In genomic region chr1:199931666-199932377, GRCh38 we compare ENCODE assay signal across 7 cellular contexts.
DNase-seq lines count a peak whose midpoint lies in the region; TF ChIP-seq lines count a peak whose summit lies in the region.

No MANE protein-coding gene starts in this region.

- H3K4me1 ChIP-seq in Karpas-422 (ENCODE audit: low read length) (no peaks in the 10 kb centered on the region), mesenchymal stem cell (ENCODE audit: control insufficient read depth, insufficient read depth, low read depth, low read length) (no peaks in the 10 kb centered on the region), colonic mucosa (no peaks in the 10 kb centered on the region)

- H3K14ac ChIP-seq in mesenchymal stem cell (ENCODE audit: low read length in 2 of 2), result peak overlapping the region in 1 of 2 experiments; percentile 60

- 85% methylated on average over 6 of the region's 7 CpGs for WGBS in mesenchymal stem cell

- H4K91ac ChIP-seq in mesenchymal stem cell (ENCODE audit: low read length), result no peak overlapping the region

- no peaks in the 10 kb centered on the region for H3K36me3 Mint-ChIP-seq in activated CD4-positive, alpha-beta T cell treated with anti-CD3 and anti-CD28 coated beads, Interleukin-2, amount 10 ng/mL, durations not matched to agents 24 days and 14 days (ENCODE audit: low read depth)

- H4K20me1 ChIP-seq in Karpas-422 (ENCODE audit: insufficient read depth, low read depth, low read length), result no peaks in the 10 kb centered on the region

- TF ChIP-seq CTCF in colonic mucosa (IDR thresholded peaks at IDR 0.05), result no peak

- H3K27me3 ChIP-seq in Karpas-422 (ENCODE audit: low read length) (no peaks in the 10 kb centered on the region), mesenchymal stem cell (ENCODE audit: control insufficient read depth in 1 of 2, insufficient read depth in 1 of 2, low read length in 2 of 2) (no peaks in the 10 kb centered on the region), colonic mucosa (no peaks in the 10 kb centered on the region)

- H3K9me3 ChIP-seq in Karpas-422 (ENCODE audit: low read length) (no peaks in the 10 kb centered on the region), mesenchymal stem cell (ENCODE audit: control insufficient read depth, low read length) (no peaks in the 10 kb centered on the region), colonic mucosa (no peaks in the 10 kb centered on the region)

- peaks cover 35% of the 10 kb centered on the region for H3K27me3 Mint-ChIP-seq in activated CD4-positive, alpha-beta T cell treated with anti-CD3 and anti-CD28 coated beads, Interleukin-2, amount 10 ng/mL, durations not matched to agents 24 days and 14 days

- H2BK5ac ChIP-seq in mesenchymal stem cell (ENCODE audit: low read depth, low read length, poor library complexity, severe bottlenecking), result no peak overlapping the region

- H3K27ac Mint-ChIP-seq in activated CD4-positive, alpha-beta T cell treated with anti-CD3 and anti-CD28 coated beads, Interleukin-2, amount 10 ng/mL, durations not matched to agents 24 days and 14 days, result no peak overlapping the region

- H3K4me2 ChIP-seq in Karpas-422 (ENCODE audit: low read depth, low read length, poor library complexity, severe bottlenecking) (peak overlapping the region; percentile 51), mesenchymal stem cell (ENCODE audit: low read length, poor library complexity, severe bottlenecking) (no peak overlapping the region)

- peak overlapping the region; percentile 71; the same call in 1 of the 2 replicates for H2AFZ ChIP-seq in Karpas-422 (ENCODE audit: low read length)
- no peak overlapping the region for H2AFZ ChIP-seq in mesenchymal stem cell (ENCODE audit: low read depth, low read length)

- H2BK15ac ChIP-seq in mesenchymal stem cell (ENCODE audit: low read depth, poor library complexity, severe bottlenecking), result no peak overlapping the region

- no peak overlapping the region for H2AK5ac ChIP-seq in mesenchymal stem cell (ENCODE audit: low read length, severe bottlenecking)

- no peaks in the 10 kb centered on the region for H3K9me2 ChIP-seq in Karpas-422 (replicated peaks; ENCODE audit: insufficient read depth, low read length)

- H3K18ac ChIP-seq in mesenchymal stem cell (ENCODE audit: low read depth in 1 of 2, low read length in 2 of 2), result no peak overlapping the region

- no peaks in the 10 kb centered on the region for H3K79me2 ChIP-seq in Karpas-422 (ENCODE audit: low read length)

- H3K4ac ChIP-seq in mesenchymal stem cell (ENCODE audit: low read depth in 1 of 2, low read length in 2 of 2), result no peak overlapping the region

- H3K79me1 ChIP-seq in mesenchymal stem cell (replicated peaks; ENCODE audit: low read length, poor library complexity, severe bottlenecking), result no peaks in the 10 kb centered on the region

- H2BK12ac ChIP-seq in mesenchymal stem cell (ENCODE audit: low read length in 2 of 2), result no peak overlapping the region

- H3K36me3 ChIP-seq in Karpas-422 (ENCODE audit: insufficient read depth, low read length) (no peaks in the 10 kb centered on the region), mesenchymal stem cell (ENCODE audit: control insufficient read depth in 1 of 2, insufficient read depth in 2 of 2, low read depth in 1 of 2, low read length in 2 of 2) (no peaks in the 10 kb centered on the region), colonic mucosa (no peaks in the 10 kb centered on the region)

- H3K9ac ChIP-seq in Karpas-422 (ENCODE audit: low read length) (no peak overlapping the region), mesenchymal stem cell (ENCODE audit: low read length) (no peak overlapping the region), colonic mucosa (ENCODE audit: low read depth in 2 of 2, low read length in 2 of 2) (no peak overlapping the region)

- no peak overlapping the region for H3K27ac ChIP-seq in Karpas-422 (ENCODE audit: low read length)
- H3K27ac ChIP-seq in mesenchymal stem cell (ENCODE audit: low read length, poor library complexity, severe bottlenecking), result no peak overlapping the region
- H3K27ac ChIP-seq in colonic mucosa, result no peak overlapping the region

- H4K8ac ChIP-seq in mesenchymal stem cell (ENCODE audit: low read length), result no peak overlapping the region

- no peak overlapping the region for H3K23ac ChIP-seq in mesenchymal stem cell (ENCODE audit: low read length in 2 of 2)

- intact Hi-C loops in activated CD4-positive, alpha-beta T cell treated with anti-CD3 and anti-CD28 coated beads, Interleukin-2, amount 10 ng/mL, durations not matched to agents 24 days and 14 days (cut with micrococcal nuclease), result no loop called here
- intact Hi-C loops in colonic mucosa (cut with DNase I), result no loop called here

- DNase-seq in DMS53 treated with DMSO at 0.1 percent for 48 hours (lab: John Stamatoyannopoulos, UW; ENCODE audit: unreplicated experiment) (peak; percentile 64), Karpas-422 (peak; percentile 46), mesenchymal stem cell (peak; percentile 45), ecto neural progenitor cell (ENCODE audit: low spot score) (no peak), HuH-7 (ENCODE audit: low spot score) (no peak), colonic mucosa (no peak)
- DNase-seq in activated CD4-positive, alpha-beta T cell treated with anti-CD3 and anti-CD28 coated beads, Interleukin-2, amount 10 ng/mL, durations not matched to agents 24 days and 14 days, result peak; percentile 71

- H2BK120ac ChIP-seq in mesenchymal stem cell (ENCODE audit: low read depth, low read length), result no peak overlapping the region

- H3K4me3 ChIP-seq in Karpas-422 (ENCODE audit: low read length) (peak overlapping the region; percentile 40; the same call in 1 of the 2 replicates), mesenchymal stem cell (ENCODE audit: insufficient read depth in 1 of 2, low read depth in 1 of 2, low read length in 2 of 2) (peak overlapping the region in 1 of 2 experiments; percentile 53), colonic mucosa (no peak overlapping the region)

- peak overlapping the region; percentile 51 for H3K4me3 Mint-ChIP-seq in activated CD4-positive, alpha-beta T cell treated with anti-CD3 and anti-CD28 coated beads, Interleukin-2, amount 10 ng/mL, durations not matched to agents 24 days and 14 days

- H3K9me3 Mint-ChIP-seq in activated CD4-positive, alpha-beta T cell treated with anti-CD3 and anti-CD28 coated beads, Interleukin-2, amount 10 ng/mL, durations not matched to agents 24 days and 14 days, result peaks cover 4% of the 10 kb centered on the region

- H3K4me1 Mint-ChIP-seq in activated CD4-positive, alpha-beta T cell treated with anti-CD3 and anti-CD28 coated beads, Interleukin-2, amount 10 ng/mL, durations not matched to agents 24 days and 14 days, result peaks cover 8% of the 10 kb centered on the region

Comparison
In these comparisons a context has a peak if more than half of its experiments do, and no peak if none do; other contexts are left out.
1. DNase-seq: peak in DMS53 treated with DMSO at 0.1 percent for 48 hours (single experiment), Karpas-422 (single experiment), activated CD4-positive, alpha-beta T cell treated with anti-CD3 and anti-CD28 coated beads, Interleukin-2, amount 10 ng/mL, durations not matched to agents 24 days and 14 days (single experiment) and mesenchymal stem cell (single experiment); none in ecto neural progenitor cell (single experiment), HuH-7 (single experiment) and colonic mucosa (single experiment).